In the genomic region with DNA sequence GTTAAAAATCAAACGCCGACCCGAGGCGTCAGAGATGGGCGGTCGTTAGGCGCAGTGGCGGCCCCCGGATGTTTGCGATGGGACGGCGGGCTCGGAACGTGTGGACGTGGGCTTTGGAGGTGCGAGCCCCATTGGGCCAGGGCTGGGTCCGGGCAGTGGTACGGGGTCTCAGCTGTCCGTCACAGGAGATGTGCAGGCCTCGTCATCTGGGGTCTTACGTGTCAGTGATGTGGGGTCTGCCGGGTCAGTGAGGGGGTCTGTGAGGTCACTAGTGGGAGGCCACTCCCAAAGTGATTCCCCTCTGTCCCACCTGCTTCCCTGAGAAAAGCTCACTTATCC, we compare ENCODE assay signal across 8 cellular contexts. TPM values are rescaled to one million over a fixed set of nuclear protein-coding genes. Genes with fewer than 3 reads are reported as not detected.
DNase-seq lines count a peak whose midpoint lies in the region; ATAC-seq, FAIRE-seq and TF ChIP-seq lines count a peak whose summit lies in the region.

No MANE protein-coding gene starts in this region.

- H3K4me3 ChIP-seq in SK-N-SH (ENCODE audit: low read depth in 2 of 2, low read length in 1 of 2) (peak overlapping the region; percentile 59 to 68), fibroblast of pulmonary artery (replicated peaks; ENCODE audit: low read depth, low read length) (peak overlapping the region; percentile 76), psoas muscle (peak overlapping the region; percentile 64)

- TF ChIP-seq POLR2A in GM12891 (IDR thresholded peaks at IDR 0.05; ENCODE audit: low read depth, low read length) = no peak

- H3K9me3 ChIP-seq in SK-N-SH = peaks cover 5% of the 10 kb centered on the region; the same call in 1 of the 2 replicates
- H3K9me3 ChIP-seq in psoas muscle = peaks cover 30% of the 10 kb centered on the region

- peak overlapping the region; percentile 83 for H2AFZ ChIP-seq in SK-N-SH (ENCODE audit: low read depth)

- H3K4me1 ChIP-seq in SK-N-SH (ENCODE audit: control insufficient read depth in 1 of 2, insufficient read depth in 2 of 2, low read depth in 1 of 2, low read length in 1 of 2) (peaks cover 0 to 3% of the 10 kb centered on the region in 2 experiments; a peak in 1 of 4 replicates), psoas muscle (no peaks in the 10 kb centered on the region)

- no peaks in the 10 kb centered on the region for H3K79me2 ChIP-seq in SK-N-SH (ENCODE audit: insufficient read depth)

- intact Hi-C loops in psoas muscle (cut with DNase I) = no loop called here

- no peak for TF ChIP-seq EP300 in SK-N-SH (IDR thresholded peaks at IDR 0.05; ENCODE audit: borderline replicate concordance in 1 of 2, low read depth in 1 of 2, low read length in 1 of 2)

- TF ChIP-seq CTCF in SK-N-SH (IDR thresholded peaks at IDR 0.05) = no peak
- no peak for TF ChIP-seq CTCF in fibroblast of pulmonary artery (IDR thresholded peaks at IDR 0.05; ENCODE audit: low read length, missing control alignments)
- TF ChIP-seq CTCF in psoas muscle (IDR thresholded peaks at IDR 0.05) = no peak

- POLR2A ChIA-PET in SK-N-SH (lab: Yijun Ruan, JAX) = no interaction called here

- TF ChIP-seq RAD21 in SK-N-SH (IDR thresholded peaks at IDR 0.05; ENCODE audit: low read length) = no peak

- DNase-seq in GM12891 (ENCODE audit: insufficient read length, low spot score) (no peak), SK-N-SH (no peak), fibroblast of pulmonary artery (ENCODE audit: low read depth) (no peak), psoas muscle (no peak), AG08396 (ENCODE audit: low spot score) (no peak), OCI-M1 (lab: John Stamatoyannopoulos, UW) (no peak), inferior parietal cortex (ENCODE audit: extremely low spot score) (no peak)

- no peaks in the 10 kb centered on the region for H3K36me3 ChIP-seq in SK-N-SH (replicated peaks in 1 of 2; ENCODE audit: control insufficient read depth in 1 of 2, insufficient read depth in 2 of 2, low read length in 1 of 2)
- H3K36me3 ChIP-seq in psoas muscle (ENCODE audit: insufficient read depth in 1 of 2, low read depth in 1 of 2) = no peaks in the 10 kb centered on the region

- FAIRE-seq in GM12891 (lab: Jason Lieb, UNC) = peak; percentile 13

- peak overlapping the region; percentile 86 for H3K4me2 ChIP-seq in SK-N-SH

- no peaks in the 10 kb centered on the region for H3F3A ChIP-seq in SK-N-SH (replicated peaks; ENCODE audit: insufficient read depth)

- 9% methylated on average over 13 of the region's 22 CpGs for WGBS in SK-N-SH (ENCODE audit: low lambda C conversion rate)
- 0 to 2% (median 1%) methylated on average over 22 of the region's 22 CpGs for WGBS in psoas muscle, 3 donors

- H3K9ac ChIP-seq in SK-N-SH = peak overlapping the region; percentile 74

- H3K27ac ChIP-seq in SK-N-SH (ENCODE audit: low read depth in 2 of 2, low read length in 1 of 2) (peak overlapping the region; percentile 39 to 51; a peak in 2 of 4 replicates), psoas muscle (peak overlapping the region; percentile 36)

- no peaks in the 10 kb centered on the region for H4K20me1 ChIP-seq in SK-N-SH (ENCODE audit: insufficient read depth)

- CTCF ChIA-PET in SK-N-SH (lab: Yijun Ruan, JAX) = interaction anchor here (0.6 to 1.1 kb wide), 2 partner anchors 9 to 15 kb away, joined by 3 read pairs; no protein-coding TSS in a partner anchor

- H3K27me3 ChIP-seq in SK-N-SH (ENCODE audit: insufficient read depth) (no peaks in the 10 kb centered on the region), psoas muscle (ENCODE audit: insufficient read depth in 3 of 3, low read length in 2 of 3) (peaks cover 0 to 28% (median 0%) of the 10 kb centered on the region in 3 donors)

- H3K9me2 ChIP-seq in SK-N-SH = no peaks in the 10 kb centered on the region

- peak in 3 of 4 donors; percentile 7 to 22 (median 11) for ATAC-seq in psoas muscle
- ATAC-seq in HG02588 (IDR thresholded peaks at IDR 0.05; ENCODE audit: unreplicated experiment) = no peak

TF ChIP-seq in GM12891, 5 proteins besides CTCF, POLR2A, EP300 and RAD21:
- no peak for TF ChIP-seq POLR2AphosphoS5 (IDR thresholded peaks at IDR 0.05; ENCODE audit: low read depth, low read length)
- no peak for TF ChIP-seq POU2F2 (IDR thresholded peaks at IDR 0.05; ENCODE audit: low read depth, low read length)
- TF ChIP-seq SPI1 (IDR thresholded peaks at IDR 0.05; ENCODE audit: low read depth, low read length) = no peak
- no peak for TF ChIP-seq PAX5 (IDR thresholded peaks at IDR 0.05; ENCODE audit: insufficient read depth, low read length, severe bottlenecking)
- TF ChIP-seq TAF1 (IDR thresholded peaks at IDR 0.05; ENCODE audit: low read depth, low read length) = no peak

TF ChIP-seq in SK-N-SH, 30 proteins besides CTCF, POLR2A, EP300 and RAD21:
- TF ChIP-seq NRF1 (IDR thresholded peaks at IDR 0.05; ENCODE audit: low read depth, low read length) = no peak

RNA-seq across cellular contexts. Expression of gene CHFR, which starts 21.6 kb away (rescaled TPM):
- polyA plus RNA-seq in GM12891 (2012; ENCODE audit: low read depth, missing spikeins) = 25.7 TPM
- polyA plus RNA-seq in SK-N-SH (2012; rRNA removed) (31.6 and 39.3 TPM in 2 replicates), psoas muscle (10 to 100 TPM in 1 of 3 donors, 1 to 10 TPM in 2; 7.0 to 15.0 (median 9.8) TPM)
- 14.1 and 18.5 TPM in 2 replicates for polyA plus RNA-seq in SK-N-SH (2012; cell fraction: cytosol; rRNA removed)
- 158 and 235 TPM in 2 replicates for polyA plus RNA-seq in SK-N-SH (2012; cell fraction: nucleus; rRNA removed)
- 10 to 100 TPM in 2 of 4 donors, 1 to 10 TPM in 2; 7.9 to 13.8 (median 11.3) TPM for total RNA-seq in psoas muscle

RNA-seq across cellular contexts. Expression of gene ZNF605, which starts 47.1 kb away (rescaled TPM):
- 1.5 TPM for polyA plus RNA-seq in GM12891 (2012; ENCODE audit: low read depth, missing spikeins)
- 4.0 and 6.9 TPM in 2 replicates for polyA plus RNA-seq in SK-N-SH (2012; rRNA removed)
- polyA plus RNA-seq in SK-N-SH (2012; cell fraction: cytosol; rRNA removed) = 2.6 and 2.9 TPM in 2 replicates
- 10.6 and 23.4 TPM in 2 replicates for polyA plus RNA-seq in SK-N-SH (2012; cell fraction: nucleus; rRNA removed)
- total RNA-seq in psoas muscle = 1 to 10 TPM; 6.6 to 8.8 (median 7.8) TPM
- 1 to 10 TPM; 1.6 to 4.1 (median 2.5) TPM for polyA plus RNA-seq in psoas muscle
